20 cellular contexts compared by ENCODE assay signal in genomic region chrX:45669715-45670360, GRCh38.
DNase-seq lines count a peak whose midpoint lies in the region; ATAC-seq and TF ChIP-seq lines count a peak whose summit lies in the region.
"Had no signal": no experiment of that assay in that cellular context is flagged by ENCODE, and none has a peak within 500 bp of the region (broad histone marks: within the 10 kb centered on the region; RNA-seq: fewer than 3 reads in every experiment).

No MANE protein-coding gene starts in this region.

- no peaks in the 10 kb centered on the region for H3F3A ChIP-seq in MM.1S (ENCODE audit: insufficient read depth, low read length)

- H3K9me2 ChIP-seq in HCT116 (ENCODE audit: insufficient read depth) = no peaks in the 10 kb centered on the region
- no peaks in the 10 kb centered on the region for H3K9me2 ChIP-seq in MM.1S (replicated peaks; ENCODE audit: insufficient read depth, low read length)

- intact Hi-C loops in HCT116 (cut with micrococcal nuclease) = loop anchor here (2.0 kb wide), 1 partner anchor 41 kb away; no protein-coding TSS in a partner anchor

- H3K4me1 ChIP-seq in HCT116 (ENCODE audit: control insufficient read depth in 1 of 2, insufficient read depth in 2 of 2, low read length in 2 of 2) (peaks cover 19 to 41% of the 10 kb centered on the region in 2 experiments), MM.1S (ENCODE audit: low read length) (no peaks in the 10 kb centered on the region)
- H3K4me1 ChIP-seq: heart left ventricle, thyroid gland had no signal

- H3K9ac ChIP-seq in HCT116 (ENCODE audit: low read length) (peak overlapping the region; percentile 58), MM.1S (ENCODE audit: low read length) (no peak overlapping the region)

- H3K27ac ChIP-seq in HCT116 (ENCODE audit: low read depth, low read length) (peak overlapping the region; percentile 89; the same call in 1 of the 2 replicates), MM.1S (ENCODE audit: low read length) (no peak overlapping the region)
- H3K27ac ChIP-seq: heart left ventricle, HL-60, SK-N-MC, thyroid gland had no signal

- TF ChIP-seq CTCF in HCT116 (IDR thresholded peaks at IDR 0.05 in 2 of 3, conservative IDR thresholded peaks at IDR 0.05 in 1 of 3; ENCODE audit: borderline replicate concordance in 1 of 3, insufficient read depth in 1 of 3, low read depth in 2 of 3, low read length in 2 of 3) (no peak), fibroblast of the aortic adventitia (IDR thresholded peaks at IDR 0.05; ENCODE audit: insufficient read depth, low read length) (no peak), MM.1S (IDR thresholded peaks at IDR 0.05; ENCODE audit: low read length) (no peak)

- H3K4me2 ChIP-seq in HCT116 (ENCODE audit: low read length) (peak overlapping the region; percentile 67), MM.1S (ENCODE audit: low read depth, low read length) (no peak overlapping the region)

- ATAC-seq in HCT116 = no peak
- ATAC-seq: heart left ventricle, Panc1 had no signal

- CTCF ChIA-PET in HCT116 (lab: Charles Lee) = interaction anchor here (0.6 kb wide), 1 partner anchor 795 kb away, joined by 4 read pairs; no protein-coding TSS in a partner anchor

- H3K27me3 ChIP-seq in HCT116 (ENCODE audit: insufficient read depth, low read length) (no peaks in the 10 kb centered on the region), MM.1S (replicated peaks; ENCODE audit: insufficient read depth, low read length) (no peaks in the 10 kb centered on the region)
- H3K27me3 ChIP-seq: thyroid gland had no signal

- H3K9me3 ChIP-seq in HCT116 (ENCODE audit: control insufficient read depth in 1 of 2, insufficient read depth in 1 of 2, low read depth in 1 of 2, low read length in 2 of 2) (no peaks in the 10 kb centered on the region), MM.1S (replicated peaks; ENCODE audit: insufficient read depth, low read length) (no peaks in the 10 kb centered on the region)
- H3K9me3 ChIP-seq: heart left ventricle, thyroid gland had no signal

- DNase-seq in HCT116 (ENCODE audit: low read depth, low spot score) (no peak), amniotic epithelial cell (ENCODE audit: low read depth) (peak; percentile 14), fibroblast of the aortic adventitia (ENCODE audit: low read depth) (peak; percentile 55), smooth muscle cell of the brain vasculature (ENCODE audit: low read depth, low spot score) (peak; percentile 10), GM19238 (ENCODE audit: insufficient read length, low spot score) (no peak), MM.1S (no peak), globus pallidus (ENCODE audit: low spot score) (no peak)
- DNase-seq: activated CD4-positive, CD25-positive, alpha-beta regulatory T cell treated with anti-CD3 and anti-CD28 coated beads, Interleukin-2, amount 50 U/mL, for 72 hours; activated T-cell treated with anti-CD3 and anti-CD28 coated beads, Interleukin-2, amount 50 U/mL, for 48 hours; H9; heart left ventricle; NCI-H1048; NCI-H1930; right cardiac atrium; stimulated activated naive CD4-positive, alpha-beta T cell; T-helper 9 cell had no signal

- no peaks in the 10 kb centered on the region for H3K36me3 ChIP-seq in HCT116 (ENCODE audit: control insufficient read depth in 1 of 2, insufficient read depth in 2 of 2, low read length in 2 of 2)
- H3K36me3 ChIP-seq in MM.1S (replicated peaks; ENCODE audit: insufficient read depth, low read length) = no peaks in the 10 kb centered on the region
- H3K36me3 ChIP-seq: heart left ventricle, thyroid gland had no signal

- H4K20me1 ChIP-seq in HCT116 (ENCODE audit: insufficient read depth) (no peaks in the 10 kb centered on the region), MM.1S (ENCODE audit: insufficient read depth, low read length) (no peaks in the 10 kb centered on the region)

- H3K79me2 ChIP-seq in HCT116 (ENCODE audit: insufficient read depth, low read length) (no peaks in the 10 kb centered on the region), MM.1S (ENCODE audit: low read length) (no peaks in the 10 kb centered on the region)

- no peak for TF ChIP-seq RAD21 in HCT116 (IDR thresholded peaks at IDR 0.05; ENCODE audit: low read depth)

- H3K4me3 ChIP-seq in HCT116 (replicated peaks in 1 of 2; ENCODE audit: low read depth in 1 of 2, low read length in 2 of 2) (no peak overlapping the region), fibroblast of the aortic adventitia (ENCODE audit: low read depth, low read length) (no peak overlapping the region), MM.1S (ENCODE audit: low read length) (no peak overlapping the region)
- H3K4me3 ChIP-seq: heart left ventricle, SK-N-MC, thyroid gland had no signal

- no peak for TF ChIP-seq POLR2A in HCT116 (IDR thresholded peaks at IDR 0.05; ENCODE audit: borderline replicate concordance, extremely low read depth, insufficient read depth, insufficient read length)

- no TSS peak for BruUV-seq in HCT116 (replicated peaks; lab: Mats Ljungman, UMichigan)

- H2AFZ ChIP-seq in HCT116 (ENCODE audit: low read depth, low read length, poor library complexity, severe bottlenecking) (no peak overlapping the region), MM.1S (ENCODE audit: low read length) (no peak overlapping the region)

- POLR2A ChIA-PET in HCT116 (lab: Charles Lee) = interaction anchor here (1.1 kb wide), 1 partner anchor 41 kb away, joined by 3 read pairs; no protein-coding TSS in a partner anchor

- RAD21 ChIA-PET in HCT116 (lab: Charles Lee; ENCODE audit: low non-redundant PET in 1 of 2, low total read pairs in 2 of 2, uncharacterized antibody in 2 of 2, unreplicated experiment in 2 of 2) = no interaction called here

TF ChIP-seq in HCT116, 20 proteins besides CTCF, POLR2A, EP300 and RAD21:
- TF ChIP-seq SIN3A (IDR thresholded peaks at IDR 0.05; ENCODE audit: low read depth) = no peak
- no peak for TF ChIP-seq ZNF274 (IDR thresholded peaks at IDR 0.05; ENCODE audit: low read depth, low read length)
- no peak for TF ChIP-seq CBX3 (IDR thresholded peaks at IDR 0.05; ENCODE audit: low read depth)
- TF ChIP-seq JUND (IDR thresholded peaks at IDR 0.05) = no peak
- TF ChIP-seq ELF1 (IDR thresholded peaks at IDR 0.05; ENCODE audit: borderline replicate concordance, low read depth) = no peak
- no peak for TF ChIP-seq SRF (IDR thresholded peaks at IDR 0.05; ENCODE audit: low read depth)
- no peak for TF ChIP-seq ZBTB33 (IDR thresholded peaks at IDR 0.05; ENCODE audit: extremely low read depth, insufficient replicate concordance, low read length)
- no peak for TF ChIP-seq ZFX (IDR thresholded peaks at IDR 0.05)
TF ChIP-seq in HCT116: peak in this region for 0.

Comparison
In these comparisons a context has a peak if more than half of its experiments do, and no peak if none do; other contexts are left out.
1. DNase-seq: peak in amniotic epithelial cell (single experiment), fibroblast of the aortic adventitia (single experiment) and smooth muscle cell of the brain vasculature (single experiment); none in HCT116 (single experiment), GM19238 (single experiment), MM.1S (single experiment) and globus pallidus (single experiment).